12 cellular contexts compared by ENCODE assay signal in the genomic region with DNA sequence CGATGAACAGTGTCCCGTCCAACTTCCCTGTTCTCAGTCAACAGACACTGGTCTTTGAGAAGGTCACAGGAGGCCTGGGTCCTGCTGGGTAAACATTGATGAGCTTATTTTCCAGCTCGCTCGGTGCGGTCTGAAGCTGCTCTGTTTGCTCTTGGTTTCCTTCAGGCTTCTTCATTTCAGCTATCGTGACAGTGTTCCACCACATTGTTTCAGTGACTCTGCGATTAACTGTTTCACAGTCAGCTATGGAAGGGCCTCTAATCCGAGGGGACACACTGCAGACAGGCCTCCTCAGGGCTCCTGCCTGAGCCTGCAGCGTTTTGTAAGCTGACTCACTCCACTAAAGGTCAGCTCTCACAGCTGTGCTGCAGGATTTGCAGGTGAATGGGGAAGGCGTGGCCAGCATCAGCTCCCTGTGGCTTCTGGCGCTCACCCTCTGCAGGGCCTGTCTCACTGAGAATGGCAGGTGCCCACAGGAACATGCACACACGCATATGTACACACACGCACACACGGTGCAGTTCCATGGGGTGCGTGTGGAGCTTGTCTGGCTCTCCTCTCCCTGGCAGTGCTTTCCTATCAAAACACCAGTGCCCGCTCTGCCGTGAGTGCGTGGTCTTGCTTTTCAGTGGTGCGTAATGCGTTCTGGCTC.
DNase-seq lines count a peak whose midpoint lies in the region; ATAC-seq and TF ChIP-seq lines count a peak whose summit lies in the region.
"Had no signal": no experiment of that assay in that cellular context is flagged by ENCODE, and none has a peak within 500 bp of the region (broad histone marks: within the 10 kb centered on the region; RNA-seq: fewer than 3 reads in every experiment).

No MANE protein-coding gene starts in this region.

- no peak for ATAC-seq in GM19395 (IDR thresholded peaks at IDR 0.05; ENCODE audit: unreplicated experiment)
- ATAC-seq in HG03521 (IDR thresholded peaks at IDR 0.05; ENCODE audit: unreplicated experiment), result no peak
- ATAC-seq: K562 had no signal

- in situ Hi-C loops in T47D (cut with HindIII; ENCODE audit: low pct_unique_long_range_greater_than_20kb, low sequenced_read_pairs), result no loop called here

- DNase-seq in ELF-1 (ENCODE audit: low read depth, low spot score) (peak; percentile 89), NCI-H2029 treated with DMSO at 0.1 percent for 48 hours (lab: John Stamatoyannopoulos, UW) (peak; percentile 16), T47D (ENCODE audit: low read depth in 1 of 2, low spot score in 1 of 2) (peak; percentile 48 to 84), mucosa of gallbladder (ENCODE audit: low spot score) (peak; percentile 58), GM10266 (ENCODE audit: extremely low spot score) (no peak)
- DNase-seq in activated effector memory CD4-positive, alpha-beta T cell treated with anti-CD3 and anti-CD28 coated beads, Interleukin-2, amount 50 U/mL, for 16 hours, result no peak
- DNase-seq: BE2C, glutamatergic neuron, NCI-H526 had no signal

- no peak for TF ChIP-seq CTCF in GM10266 (IDR thresholded peaks at IDR 0.05; ENCODE audit: control insufficient read depth, insufficient read depth, low read depth, missing control alignments)

Comparison
In these comparisons a context has a peak if more than half of its experiments do, and no peak if none do; other contexts are left out.
1. DNase-seq: peak in ELF-1 (single experiment), NCI-H2029 treated with DMSO at 0.1 percent for 48 hours (single experiment), T47D (2 of 2) and mucosa of gallbladder (single experiment); none in activated effector memory CD4-positive, alpha-beta T cell treated with anti-CD3 and anti-CD28 coated beads, Interleukin-2, amount 50 U/mL, for 16 hours (single experiment) and GM10266 (single experiment).